In the genomic region with DNA sequence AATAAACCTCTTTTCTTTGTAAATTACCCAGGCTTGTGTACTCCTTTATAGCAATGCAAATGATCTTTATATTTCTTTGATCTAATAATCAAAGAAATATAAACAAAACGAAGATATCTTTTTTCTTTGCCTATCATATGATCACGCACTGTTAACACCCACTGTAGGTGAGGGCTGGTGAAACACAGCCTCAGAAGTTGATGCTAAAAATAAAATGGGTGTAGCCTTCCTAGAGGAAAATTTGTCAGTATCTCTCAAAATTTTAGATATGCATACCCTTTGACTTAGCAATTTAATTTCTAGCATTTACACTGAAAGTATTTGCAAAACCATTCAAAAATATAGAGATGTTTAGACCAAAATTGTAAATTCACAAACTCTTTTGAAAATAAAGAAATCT, we compare ENCODE assay signal across 18 cellular contexts. TPM values are rescaled to one million over a fixed set of nuclear protein-coding genes. Genes with fewer than 3 reads are reported as not detected.
"Had no signal": no experiment of that assay in that cellular context is flagged by ENCODE, and none has a peak within 500 bp of the region (broad histone marks: within the 10 kb centered on the region; RNA-seq: fewer than 3 reads in every experiment).

No MANE protein-coding gene starts in this region.

- H3K4me1 Mint-ChIP-seq: activated naive CD4-positive, alpha-beta T cell treated with anti-CD3 and anti-CD28 coated beads, Interleukin-2, amount 10 ng/mL, durations not matched to agents 7 days and 5 days had no signal

- H3K27ac Mint-ChIP-seq: activated naive CD4-positive, alpha-beta T cell treated with anti-CD3 and anti-CD28 coated beads, Interleukin-2, amount 10 ng/mL, durations not matched to agents 7 days and 5 days; activated T-helper 2 cell treated with anti-CD3 and anti-CD28 coated beads, Interferon-gamma antibody, Interleukin-2, Interleukin-4, amounts not matched to agents 10 μg/mL and 5 μg/mL and 100 μg/mL, durations not matched to agents 14 hours and 24 hours and 36 hours; immature natural killer cell; naive thymus-derived CD4-positive, alpha-beta T cell had no signal

- DNase-seq: activated CD4-positive, alpha-beta T cell treated with anti-CD3 and anti-CD28 coated beads, Interleukin-2, amount 50 U/mL, for 48 hours; activated naive CD4-positive, alpha-beta T cell treated with anti-CD3 and anti-CD28 coated beads, Interleukin-2, amount 10 ng/mL, durations not matched to agents 7 days and 5 days; activated T-cell treated with anti-CD3 and anti-CD28 coated beads, Interleukin-2, amount 50 U/mL, for 1 hour; effector memory CD4-positive, alpha-beta T cell; glutamatergic neuron; immature natural killer cell; left colon; naive thymus-derived CD4-positive, alpha-beta T cell; pancreas; stimulated activated CD4-positive, alpha-beta T cell treated with anti-CD3 and anti-CD28 coated beads, Interleukin-4, amount 100 ng/mL, for 4 hours; stimulated activated CD8-positive, alpha-beta memory T cell treated with anti-CD3 and anti-CD28 coated beads, Interleukin-4, amount 100 ng/mL, for 48 hours; stimulated activated naive CD4-positive, alpha-beta T cell treated with Interleukin-2 at 50 U/mL for 16 hours; substantia nigra; transverse colon had no signal

- H3K27ac ChIP-seq: pancreas, transverse colon had no signal

- H3K27me3 ChIP-seq: foreskin keratinocyte, pancreas, transverse colon, vagina had no signal

- H3K36me3 ChIP-seq: pancreas, transverse colon had no signal

- H3K9me3 ChIP-seq: pancreas, transverse colon, vagina had no signal

- H3K4me3 ChIP-seq: pancreas, transverse colon, vagina had no signal

- H3K4me3 Mint-ChIP-seq: activated naive CD4-positive, alpha-beta T cell treated with anti-CD3 and anti-CD28 coated beads, Interleukin-2, amount 10 ng/mL, durations not matched to agents 7 days and 5 days; immature natural killer cell; naive thymus-derived CD4-positive, alpha-beta T cell had no signal

- H3K4me1 ChIP-seq: pancreas had no signal

- H3K36me3 Mint-ChIP-seq: activated naive CD4-positive, alpha-beta T cell treated with anti-CD3 and anti-CD28 coated beads, Interleukin-2, amount 10 ng/mL, durations not matched to agents 7 days and 5 days; immature natural killer cell; naive thymus-derived CD4-positive, alpha-beta T cell had no signal

- H3K9me3 Mint-ChIP-seq: activated naive CD4-positive, alpha-beta T cell treated with anti-CD3 and anti-CD28 coated beads, Interleukin-2, amount 10 ng/mL, durations not matched to agents 7 days and 5 days; activated T-helper 2 cell treated with anti-CD3 and anti-CD28 coated beads, Interferon-gamma antibody, Interleukin-2, Interleukin-4, amounts not matched to agents 10 μg/mL and 5 μg/mL and 100 μg/mL, durations not matched to agents 14 hours and 24 hours and 36 hours; naive thymus-derived CD4-positive, alpha-beta T cell had no signal

RNA-seq across cellular contexts. Expression of a gene that starts 15.6 kb away (rescaled TPM):
- total RNA-seq: activated T-helper 2 cell treated with anti-CD3 and anti-CD28 coated beads, Interferon-gamma antibody, Interleukin-2, Interleukin-4, amounts not matched to agents 10 μg/mL and 5 μg/mL and 100 μg/mL, durations not matched to agents 14 hours and 24 hours and 36 hours; T-helper 1 cell treated with Interleukin-12 subunit alpha and Interleukin-12 subunit beta and Interleukin-4 antibody, amounts not matched to agents 30 ng/mL and 1 ng/mL, for 36 hours had no signal
